In the genomic region with DNA sequence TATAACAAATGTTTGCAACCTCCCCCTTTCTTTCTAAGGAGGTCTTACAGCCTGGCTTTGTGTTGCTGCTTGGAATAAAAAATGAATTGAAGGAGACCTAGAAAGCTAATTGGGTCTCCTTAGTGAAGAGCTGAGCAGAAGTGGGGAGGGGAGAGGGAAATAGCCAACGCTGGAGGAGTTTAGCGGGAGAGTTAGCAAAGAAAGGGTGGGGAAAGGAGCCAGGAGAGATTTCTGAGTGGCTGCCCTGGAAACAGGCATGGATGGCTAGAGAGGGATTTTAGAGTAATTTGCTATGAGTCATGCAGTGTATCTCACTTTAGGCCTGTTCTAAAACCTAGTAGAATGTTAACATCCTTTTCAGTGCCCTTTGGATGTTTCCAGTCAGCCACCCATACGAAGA, we compare ENCODE assay signal across 12 cellular contexts. TPM values are rescaled to one million over a fixed set of nuclear protein-coding genes. Genes with fewer than 3 reads are reported as not detected.
DNase-seq lines count a peak whose midpoint lies in the region; ATAC-seq and TF ChIP-seq lines count a peak whose summit lies in the region.
"Had no signal": no experiment of that assay in that cellular context is flagged by ENCODE, and none has a peak within 500 bp of the region (broad histone marks: within the 10 kb centered on the region; RNA-seq: fewer than 3 reads in every experiment).

No MANE protein-coding gene starts in this region.

- H3K4me1 Mint-ChIP-seq in endothelial cell (ENCODE audit: unreplicated experiment) = no peaks in the 10 kb centered on the region
- no peaks in the 10 kb centered on the region for H3K4me1 Mint-ChIP-seq in activated CD4-positive, alpha-beta T cell treated with anti-CD3 and anti-CD28 coated beads, Interleukin-2, amount 10 ng/mL, durations not matched to agents 7 days and 5 days

- ATAC-seq in HG03097 (IDR thresholded peaks at IDR 0.05; ENCODE audit: low FRiP score, unreplicated experiment) = no peak

- no peak overlapping the region for H3K4me3 Mint-ChIP-seq in endothelial cell (ENCODE audit: unreplicated experiment)
- no peak overlapping the region for H3K4me3 Mint-ChIP-seq in activated CD4-positive, alpha-beta T cell treated with anti-CD3 and anti-CD28 coated beads, Interleukin-2, amount 10 ng/mL, durations not matched to agents 7 days and 5 days

- peak overlapping the region; percentile 26 for H3K27ac Mint-ChIP-seq in endothelial cell (ENCODE audit: unreplicated experiment)
- no peak overlapping the region for H3K27ac Mint-ChIP-seq in activated CD4-positive, alpha-beta T cell treated with anti-CD3 and anti-CD28 coated beads, Interleukin-2, amount 10 ng/mL, durations not matched to agents 7 days and 5 days

- no peaks in the 10 kb centered on the region for H3K36me3 Mint-ChIP-seq in endothelial cell (ENCODE audit: low read depth, unreplicated experiment)
- no peaks in the 10 kb centered on the region for H3K36me3 Mint-ChIP-seq in activated CD4-positive, alpha-beta T cell treated with anti-CD3 and anti-CD28 coated beads, Interleukin-2, amount 10 ng/mL, durations not matched to agents 7 days and 5 days (ENCODE audit: low read depth)

- POLR2A ChIA-PET in activated CD4-positive, alpha-beta T cell treated with anti-CD3 and anti-CD28 coated beads, Interleukin-2, amount 10 ng/mL, durations not matched to agents 7 days and 5 days (lab: Charles Lee) = no interaction called here

- CTCF ChIA-PET in activated CD4-positive, alpha-beta T cell treated with anti-CD3 and anti-CD28 coated beads, Interleukin-2, amount 10 ng/mL, durations not matched to agents 7 days and 5 days (lab: Charles Lee) = no interaction called here

- H3K27me3 Mint-ChIP-seq in endothelial cell (ENCODE audit: unreplicated experiment) = peaks cover 5% of the 10 kb centered on the region
- peaks cover 9% of the 10 kb centered on the region for H3K27me3 Mint-ChIP-seq in activated CD4-positive, alpha-beta T cell treated with anti-CD3 and anti-CD28 coated beads, Interleukin-2, amount 10 ng/mL, durations not matched to agents 7 days and 5 days

- H3K9me3 Mint-ChIP-seq in endothelial cell (ENCODE audit: unreplicated experiment) = no peaks in the 10 kb centered on the region
- H3K9me3 Mint-ChIP-seq in activated CD4-positive, alpha-beta T cell treated with anti-CD3 and anti-CD28 coated beads, Interleukin-2, amount 10 ng/mL, durations not matched to agents 7 days and 5 days = no peaks in the 10 kb centered on the region

- TF ChIP-seq CTCF in endothelial cell (IDR thresholded peaks at IDR 0.05; ENCODE audit: unreplicated experiment) = no peak
- TF ChIP-seq CTCF in GM20000 (IDR thresholded peaks at IDR 0.05; ENCODE audit: extremely low read depth, missing control alignments) = no peak

- DNase-seq in NCI-H446 treated with DMSO at 0.1 percent for 48 hours (lab: John Stamatoyannopoulos, UW) = peak; percentile 10
- DNase-seq in NCI-H446 (lab: John Stamatoyannopoulos, UW) = no peak
- no peak for DNase-seq in endothelial cell (ENCODE audit: low spot score)
- peak; percentile 64 for DNase-seq in medulla oblongata (ENCODE audit: extremely low spot score)
- DNase-seq in GM20000 (ENCODE audit: low spot score) = no peak
- no peak for DNase-seq in glomerular visceral epithelial cell (ENCODE audit: extremely low spot score)
- DNase-seq in activated CD4-positive, alpha-beta T cell treated with anti-CD3 and anti-CD28 coated beads, Interleukin-2, amount 10 ng/mL, durations not matched to agents 7 days and 5 days = no peak
- DNase-seq: NCI-H187, NCI-H2171, NCI-H510A, SIG-M5 had no signal

RNA-seq across cellular contexts. Expression of a gene that starts 45.2 kb away (rescaled TPM):
- 102 TPM for total RNA-seq in endothelial cell (ENCODE audit: unreplicated experiment)
- under 1 TPM; 0.27 to 0.50 TPM for total RNA-seq in activated CD4-positive, alpha-beta T cell treated with anti-CD3 and anti-CD28 coated beads, Interleukin-2, amount 10 ng/mL, durations not matched to agents 7 days and 5 days

Comparison
In these comparisons a context has a peak if more than half of its experiments do, and no peak if none do; other contexts are left out.
1. DNase-seq: peak in NCI-H446 treated with DMSO at 0.1 percent for 48 hours (single experiment) and medulla oblongata (single experiment); none in NCI-H446 (0 of 2), endothelial cell (single experiment), GM20000 (single experiment), glomerular visceral epithelial cell (single experiment) and activated CD4-positive, alpha-beta T cell treated with anti-CD3 and anti-CD28 coated beads, Interleukin-2, amount 10 ng/mL, durations not matched to agents 7 days and 5 days (single experiment).
2. RNA of a gene that starts 45.2 kb away (total RNA-seq): 102 TPM in endothelial cell (single experiment); 0.27 to 0.50 TPM in activated CD4-positive, alpha-beta T cell treated with anti-CD3 and anti-CD28 coated beads, Interleukin-2, amount 10 ng/mL, durations not matched to agents 7 days and 5 days; every median in the first group is over 10 times any median in the second.